In genomic region chr1:90614872-90615271, GRCh38 we compare ENCODE assay signal across 14 cellular contexts.
DNase-seq lines count a peak whose midpoint lies in the region; ATAC-seq and TF ChIP-seq lines count a peak whose summit lies in the region.
"Had no signal": no experiment of that assay in that cellular context is flagged by ENCODE, and none has a peak within 500 bp of the region (broad histone marks: within the 10 kb centered on the region; RNA-seq: fewer than 3 reads in every experiment).

No MANE protein-coding gene starts in this region.

- ATAC-seq in GM21367 (IDR thresholded peaks at IDR 0.05; ENCODE audit: unreplicated experiment) (peak; percentile 58), RWPE2 (ENCODE audit: low read depth) (no peak), HG03520 (IDR thresholded peaks at IDR 0.05; ENCODE audit: unreplicated experiment) (no peak)
- ATAC-seq in naive thymus-derived CD8-positive, alpha-beta T cell: no peak
- ATAC-seq: right cardiac atrium had no signal

- no peak overlapping the region for H3K27ac ChIP-seq in RWPE2 (ENCODE audit: poor library complexity, severe bottlenecking)
- no peak overlapping the region for H3K27ac ChIP-seq in hepatocyte
- H3K27ac ChIP-seq: uterus had no signal

- POLR2A ChIA-PET in naive thymus-derived CD8-positive, alpha-beta T cell (lab: Charles Lee): no interaction called here

- H3K27me3 Mint-ChIP-seq in naive thymus-derived CD8-positive, alpha-beta T cell: peaks cover 3 to 13% (median 5%) of the 10 kb centered on the region in 5 donors

- no peak overlapping the region for H3K27ac Mint-ChIP-seq in naive thymus-derived CD8-positive, alpha-beta T cell
- H3K27ac Mint-ChIP-seq: CD4-positive, CD25-positive, alpha-beta regulatory T cell; T-helper 1 cell treated with Interleukin-12 subunit alpha and Interleukin-12 subunit beta and Interleukin-4 antibody, amounts not matched to agents 30 μg/mL and 1 μg/mL, for 36 hours had no signal

- no peaks in the 10 kb centered on the region for H3K79me2 ChIP-seq in hepatocyte

- H3K4me1 Mint-ChIP-seq in naive thymus-derived CD8-positive, alpha-beta T cell: no peaks in the 10 kb centered on the region

- no peak overlapping the region for H2AFZ ChIP-seq in hepatocyte

- H3K36me3 ChIP-seq in BE2C: no peaks in the 10 kb centered on the region
- H3K36me3 ChIP-seq in RWPE2 (ENCODE audit: low read depth): no peaks in the 10 kb centered on the region
- H3K36me3 ChIP-seq in hepatocyte (replicated peaks; ENCODE audit: insufficient read depth, low read depth): no peaks in the 10 kb centered on the region
- H3K36me3 ChIP-seq: uterus had no signal

- 58% methylated on average over 1 of the region's 1 CpG for WGBS in hepatocyte (ENCODE audit: low lambda C conversion rate, missing lambda C conversion rate)

- TF ChIP-seq CTCF in BE2C (IDR thresholded peaks at IDR 0.05; ENCODE audit: low read depth, low read length) (peak; percentile 47), RWPE2 (IDR thresholded peaks at IDR 0.05; ENCODE audit: poor library complexity, severe bottlenecking) (peak; percentile 32), hepatocyte (IDR thresholded peaks at IDR 0.05; ENCODE audit: poor library complexity) (peak; percentile 31)

- no peak overlapping the region for H3K4me2 ChIP-seq in hepatocyte

- no peaks in the 10 kb centered on the region for H3K27me3 ChIP-seq in BE2C
- no peaks in the 10 kb centered on the region for H3K27me3 ChIP-seq in RWPE2 (ENCODE audit: insufficient read depth, poor library complexity, severe bottlenecking)
- H3K27me3 ChIP-seq in hepatocyte: no peaks in the 10 kb centered on the region
- H3K27me3 ChIP-seq: uterus had no signal

- no peaks in the 10 kb centered on the region for H3K36me3 Mint-ChIP-seq in naive thymus-derived CD8-positive, alpha-beta T cell
- H3K36me3 Mint-ChIP-seq: CD4-positive, CD25-positive, alpha-beta regulatory T cell had no signal

- peaks cover 0 to 1% (median 0%) of the 10 kb centered on the region in 9 donors for H3K9me3 Mint-ChIP-seq in naive thymus-derived CD8-positive, alpha-beta T cell
- H3K9me3 Mint-ChIP-seq: T-helper 1 cell treated with Interleukin-12 subunit alpha and Interleukin-12 subunit beta and Interleukin-4 antibody, amounts not matched to agents 30 μg/mL and 1 μg/mL, for 36 hours had no signal

- DNase-seq in BE2C: no peak
- no peak for DNase-seq in RWPE2 (ENCODE audit: low spot score)
- no peak for DNase-seq in hepatocyte (ENCODE audit: low spot score)
- no peak for DNase-seq in naive thymus-derived CD8-positive, alpha-beta T cell
- no peak for DNase-seq in NCI-H146 (lab: John Stamatoyannopoulos, UW)
- no peak for DNase-seq in activated T-cell treated with anti-CD3 and anti-CD28 coated beads, Interleukin-2, amount 50 U/mL, for 1 hour
- DNase-seq: CD4-positive, CD25-positive, alpha-beta regulatory T cell; foreskin fibroblast; NCI-H524; right cardiac atrium; uterus had no signal

- no peak overlapping the region for H3K4me3 Mint-ChIP-seq in naive thymus-derived CD8-positive, alpha-beta T cell
- H3K4me3 Mint-ChIP-seq: CD4-positive, CD25-positive, alpha-beta regulatory T cell; T-helper 1 cell treated with Interleukin-12 subunit alpha and Interleukin-12 subunit beta and Interleukin-4 antibody, amounts not matched to agents 30 μg/mL and 1 μg/mL, for 36 hours had no signal

- H4K20me1 ChIP-seq in hepatocyte (ENCODE audit: insufficient read depth, poor library complexity, severe bottlenecking): no peaks in the 10 kb centered on the region

- H3K9me2 ChIP-seq in hepatocyte (replicated peaks; ENCODE audit: insufficient read depth): no peaks in the 10 kb centered on the region

- no peak overlapping the region for H3K4me3 ChIP-seq in BE2C (ENCODE audit: low read depth, low read length)
- no peak overlapping the region for H3K4me3 ChIP-seq in RWPE2 (ENCODE audit: severe bottlenecking)
- no peak overlapping the region for H3K4me3 ChIP-seq in hepatocyte
- H3K4me3 ChIP-seq: uterus had no signal

- H3K9me3 ChIP-seq in BE2C: no peaks in the 10 kb centered on the region
- no peaks in the 10 kb centered on the region for H3K9me3 ChIP-seq in RWPE2 (ENCODE audit: severe bottlenecking)
- no peaks in the 10 kb centered on the region for H3K9me3 ChIP-seq in hepatocyte (ENCODE audit: low read depth)
- H3K9me3 ChIP-seq: uterus had no signal

- H3K4me1 ChIP-seq in BE2C (no peaks in the 10 kb centered on the region), RWPE2 (ENCODE audit: insufficient read depth, poor library complexity, severe bottlenecking) (no peaks in the 10 kb centered on the region), hepatocyte (ENCODE audit: insufficient read depth) (no peaks in the 10 kb centered on the region)
- H3K4me1 ChIP-seq: uterus had no signal
